In the genomic region with DNA sequence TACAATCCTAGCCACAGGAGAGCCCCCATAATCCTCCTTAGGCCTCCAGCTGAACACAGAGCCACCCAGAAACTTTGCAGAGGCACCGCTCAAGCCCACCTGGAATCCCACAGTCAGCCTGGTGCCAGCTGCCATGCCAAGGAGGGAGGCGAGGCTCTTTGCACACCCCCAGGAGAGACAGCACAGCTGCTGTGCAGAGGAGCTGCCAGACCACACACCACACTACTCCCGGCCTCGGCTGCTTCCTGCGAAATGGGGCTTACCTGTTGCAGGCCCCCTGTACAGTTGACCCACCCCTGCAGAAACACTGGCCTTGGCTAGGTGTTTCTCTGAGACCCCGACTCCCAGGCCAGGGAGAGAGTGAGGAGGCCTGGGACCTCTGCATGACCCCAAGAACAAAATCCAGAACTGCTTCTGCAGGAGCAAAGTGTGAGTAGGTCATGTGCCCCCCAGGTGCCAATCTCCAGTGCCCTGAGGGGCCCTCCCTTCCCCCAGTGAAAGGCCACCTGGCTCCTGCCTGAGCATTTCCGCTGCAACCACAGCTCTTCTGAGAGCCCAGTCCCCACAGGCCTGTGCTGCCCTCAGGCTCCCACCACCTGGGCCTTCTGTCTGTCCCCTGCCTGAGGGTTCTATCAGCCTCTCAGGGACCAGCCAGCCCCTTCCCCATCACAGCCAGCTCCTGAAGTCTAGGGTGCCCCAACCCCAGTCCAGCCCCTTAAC, we compare ENCODE assay signal across 26 cellular contexts.
DNase-seq lines count a peak whose midpoint lies in the region; ATAC-seq, FAIRE-seq and TF ChIP-seq lines count a peak whose summit lies in the region.
"Had no signal": no experiment of that assay in that cellular context is flagged by ENCODE, and none has a peak within 500 bp of the region (broad histone marks: within the 10 kb centered on the region; RNA-seq: fewer than 3 reads in every experiment).

No MANE protein-coding gene starts in this region.

- intact Hi-C loops in aorta (cut with DNase I) = no loop called here

- H2AK5ac ChIP-seq in H1 (ENCODE audit: low read depth, low read length) = no peak overlapping the region

- no peak overlapping the region for H2BK12ac ChIP-seq in H1 (ENCODE audit: low read depth, low read length)

- no peaks in the 10 kb centered on the region for H3K23me2 ChIP-seq in H1 (ENCODE audit: low read depth, low read length)

- H3K4ac ChIP-seq in H1 (replicated peaks; ENCODE audit: insufficient read length, low read depth, low read length) = peak overlapping the region; percentile 62

- H4K91ac ChIP-seq in H1 (replicated peaks; ENCODE audit: insufficient read length, low read length) = peak overlapping the region; percentile 69

- H2AFZ ChIP-seq in H1 (ENCODE audit: low read length) = no peak overlapping the region

- no peaks in the 10 kb centered on the region for H3K27me3 ChIP-seq in H1 (replicated peaks in 1 of 4; ENCODE audit: control insufficient read depth in 3 of 4, extremely low read depth in 1 of 4, insufficient read depth in 3 of 4, low read length in 3 of 4)
- H3K27me3 ChIP-seq in aorta (ENCODE audit: control insufficient read depth in 1 of 2, insufficient read depth in 2 of 2, low read length in 1 of 2) = no peaks in the 10 kb centered on the region
- H3K27me3 ChIP-seq: gastrocnemius medialis had no signal

- H2BK5ac ChIP-seq in H1 (ENCODE audit: low read depth, low read length) = no peak overlapping the region

- H3K4me3 ChIP-seq in H1 (ENCODE audit: extremely low read depth in 1 of 4, insufficient read depth in 2 of 4, low read depth in 3 of 4, low read length in 4 of 4) (no peak overlapping the region), aorta (ENCODE audit: low read length in 2 of 2) (no peak overlapping the region)
- H3K4me3 ChIP-seq: gastrocnemius medialis, GM12878 had no signal

- WGBS in H1 (ENCODE audit: extremely low coverage in 1 of 2, insufficient coverage in 1 of 2, insufficient read length in 1 of 2, insufficient replicate concordance in 2 of 2, low coverage in 1 of 2, low lambda C conversion rate in 2 of 2, missing lambda C conversion rate in 1 of 2), 2 experiments = 89% methylated on average over 7 of the region's 7 CpGs; no CpG with 5 or more reads in 1 of the 2 experiments
- WGBS in aorta, 2 donors = 74 to 76% methylated on average over 7 of the region's 7 CpGs

- H3K18ac ChIP-seq in H1 (ENCODE audit: extremely low read depth, low read length) = no peak overlapping the region

- H3K27ac ChIP-seq in KOPT-K1 (ENCODE audit: low read depth, low read length, poor library complexity, severe bottlenecking) (peak overlapping the region; percentile 52), H1 (ENCODE audit: low read depth, low read length) (no peak overlapping the region), aorta (ENCODE audit: low read depth in 1 of 2, low read length in 2 of 2) (no peak overlapping the region)
- H3K27ac ChIP-seq: C4-2B, gastrocnemius medialis, VCaP had no signal

- peaks cover 9% of the 10 kb centered on the region for H3K9me3 ChIP-seq in KOPT-K1 (ENCODE audit: insufficient read depth, low read length, poor library complexity, severe bottlenecking)
- H3K9me3 ChIP-seq in H1 (ENCODE audit: insufficient read depth in 2 of 2, low read depth in 1 of 2, low read length in 1 of 2) = no peaks in the 10 kb centered on the region
- H3K9me3 ChIP-seq in aorta (ENCODE audit: control insufficient read depth, low read length) = peaks cover 3% of the 10 kb centered on the region
- H3K9me3 ChIP-seq: gastrocnemius medialis had no signal

- TF ChIP-seq POLR2A in H1 (IDR thresholded peaks at IDR 0.05; ENCODE audit: control extremely low read depth in 1 of 2, low read depth in 2 of 2, low read length in 2 of 2) = no peak

- H3K4me2 ChIP-seq in H1 (ENCODE audit: insufficient read depth in 1 of 2, low read depth in 2 of 2, low read length in 2 of 2) = no peak overlapping the region

- CTCF ChIA-PET in H1 (lab: Charles Lee; ENCODE audit: partially characterized antibody) = interaction anchor here (0.7 to 3.5 kb wide), 24 partner anchors 8 to 307 kb away, joined by 3 to 29 read pairs (median 6); no protein-coding TSS in a partner anchor

- POLR2A ChIA-PET in H1 (lab: Charles Lee; ENCODE audit: partially characterized antibody) = no interaction called here

- DNase-seq in activated gamma-delta T cell treated with Interleukin-2 at 50 U/mL for 16 hours = peak; percentile 14
- no peak for DNase-seq in activated gamma-delta T cell (lab: John Stamatoyannopoulos, UW)
- DNase-seq in H1 (ENCODE audit: low read depth in 1 of 2, low spot score in 2 of 2) = no peak
- no peak for DNase-seq in aorta
- no peak for DNase-seq in AG20443 (ENCODE audit: low spot score)
- DNase-seq in D721Med (ENCODE audit: insufficient read length, low spot score) = no peak
- DNase-seq: activated CD4-positive, alpha-beta T cell treated with anti-CD3 and anti-CD28 coated beads, Interleukin-2, amount 50 U/mL, for 48 hours; activated naive CD4-positive, alpha-beta T cell; caudate nucleus; effector CD8-positive, alpha-beta T cell; gastrocnemius medialis; GF-D8; H9; NCI-H146; NCI-H2171; NCI-H69; PC-3; retina; SHP77 treated with DMSO at 0.1 percent for 48 hours; T-helper 1 cell had no signal

- H2BK15ac ChIP-seq in H1 (ENCODE audit: low read length) = no peak overlapping the region

- H3K9ac ChIP-seq in H1 (replicated peaks in 1 of 4; ENCODE audit: extremely low read depth in 1 of 4, low read depth in 3 of 4, low read length in 3 of 4) = no peak overlapping the region

- no peak overlapping the region for H2BK120ac ChIP-seq in H1 (replicated peaks; ENCODE audit: low read depth, low read length)

- no peak for TF ChIP-seq EP300 in H1 (IDR thresholded peaks at IDR 0.05; ENCODE audit: borderline replicate concordance in 1 of 2, low read depth in 2 of 2, low read length in 2 of 2)

- H4K20me1 ChIP-seq in H1 (replicated peaks in 1 of 2; ENCODE audit: control insufficient read depth in 1 of 2, insufficient read depth in 2 of 2, low read length in 2 of 2) = peaks cover 0 to 2% of the 10 kb centered on the region in 2 experiments

- no peak for TF ChIP-seq RAD21 in H1 (IDR thresholded peaks at IDR 0.05 in 1 of 2, conservative IDR thresholded peaks at IDR 0.05 in 1 of 2; ENCODE audit: low read depth in 2 of 2, low read length in 2 of 2)

- no peak overlapping the region for H4K5ac ChIP-seq in H1 (ENCODE audit: insufficient read length, low read depth, low read length)

- TF ChIP-seq CTCF in H1 (IDR thresholded peaks at IDR 0.05; ENCODE audit: control extremely low read depth in 1 of 3, insufficient read depth in 1 of 3, low read depth in 1 of 3, low read length in 3 of 3) = no peak
- TF ChIP-seq CTCF in D721Med (IDR thresholded peaks at IDR 0.05; ENCODE audit: insufficient read depth, missing control alignments) = no peak

- H3K23ac ChIP-seq in H1 (ENCODE audit: insufficient read length) = no peak overlapping the region

- H4K8ac ChIP-seq in H1 (ENCODE audit: extremely low read depth, insufficient read depth, low read length) = 0 out of 2 replicates have a peak overlapping the region, but pooled peaks have one; percentile 46

- H3K56ac ChIP-seq in H1 (replicated peaks; ENCODE audit: insufficient read length, low read depth, low read length) = no peak overlapping the region

- no peak overlapping the region for H3K14ac ChIP-seq in H1 (ENCODE audit: insufficient read length)

- ATAC-seq in aorta (ENCODE audit: low FRiP score) (peak; percentile 46), HG03571 (IDR thresholded peaks at IDR 0.05; ENCODE audit: unreplicated experiment) (no peak)
- ATAC-seq: esophagus mucosa, gastrocnemius medialis, GM12878, PC-3 had no signal

- FAIRE-seq in H1 (lab: Jason Lieb, UNC) = no peak
- FAIRE-seq in D721Med (lab: Jason Lieb, UNC) = no peak
- FAIRE-seq: GM12878 had no signal

- no peak overlapping the region for H2BK20ac ChIP-seq in H1 (ENCODE audit: low read length)

- H3K79me1 ChIP-seq in H1 (ENCODE audit: low read depth, low read length) = no peaks in the 10 kb centered on the region; the same call in 1 of the 2 replicates

- no peaks in the 10 kb centered on the region for H3K36me3 ChIP-seq in KOPT-K1 (ENCODE audit: insufficient read depth, low read length)
- H3K36me3 ChIP-seq in H1 (ENCODE audit: control insufficient read depth in 2 of 4, insufficient read depth in 4 of 4, low read length in 3 of 4) = no peaks in the 10 kb centered on the region
- no peaks in the 10 kb centered on the region for H3K36me3 ChIP-seq in aorta (ENCODE audit: control insufficient read depth in 1 of 2, insufficient read depth in 2 of 2, low read length in 1 of 2)
- H3K36me3 ChIP-seq: gastrocnemius medialis had no signal

- no peaks in the 10 kb centered on the region for H3K79me2 ChIP-seq in H1 (ENCODE audit: control insufficient read depth in 1 of 2, insufficient read depth in 2 of 2, low read length in 2 of 2)

- H3K4me1 ChIP-seq in H1 (replicated peaks in 1 of 4; ENCODE audit: control insufficient read depth in 3 of 4, insufficient read depth in 4 of 4, low read length in 3 of 4) = peaks cover 0 to 3% (median 2%) of the 10 kb centered on the region in 4 experiments; a peak in 6 of 7 replicates
- no peaks in the 10 kb centered on the region for H3K4me1 ChIP-seq in aorta (ENCODE audit: control insufficient read depth in 1 of 2, insufficient read depth in 2 of 2, low read length in 2 of 2)
- H3K4me1 ChIP-seq: gastrocnemius medialis had no signal

TF ChIP-seq in H1, 55 proteins besides CTCF, POLR2A, EP300 and RAD21:
- TF ChIP-seq BCL11A (IDR thresholded peaks at IDR 0.05; ENCODE audit: low read depth in 2 of 2, low read length in 2 of 2) (no peak), CREB1 (IDR thresholded peaks at IDR 0.05) (no peak), CTBP2 (IDR thresholded peaks at IDR 0.05; ENCODE audit: borderline replicate concordance, insufficient read depth, insufficient read length, low read length) (no peak), SP4 (IDR thresholded peaks at IDR 0.05; ENCODE audit: low read length) (no peak), ZNF274 (IDR thresholded peaks at IDR 0.05; ENCODE audit: borderline replicate concordance, extremely low read depth, low read length) (no peak), SRF (IDR thresholded peaks at IDR 0.05; ENCODE audit: low read depth, low read length) (no peak)
